19 cellular contexts compared by ENCODE assay signal in the genomic region with DNA sequence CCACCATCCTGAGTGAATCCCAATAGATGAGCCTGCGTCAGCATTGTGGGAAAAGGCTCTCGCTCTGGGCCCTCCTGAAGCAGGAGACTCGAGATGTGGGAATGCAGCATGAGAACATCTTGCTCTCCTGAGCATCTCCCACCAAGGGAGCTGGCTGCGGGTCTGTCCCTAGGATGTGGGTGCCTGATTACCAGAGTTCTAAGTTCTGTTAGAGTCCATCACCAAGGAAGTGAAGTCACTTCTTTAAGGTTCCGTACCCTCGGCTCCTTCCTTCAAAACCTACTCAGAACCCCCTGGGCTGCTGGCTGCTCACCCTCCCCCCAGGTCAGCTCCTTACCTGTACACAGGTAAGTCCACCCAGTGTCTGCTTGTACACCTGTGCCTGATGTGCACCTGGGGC.
DNase-seq lines count a peak whose midpoint lies in the region; ATAC-seq, FAIRE-seq and TF ChIP-seq lines count a peak whose summit lies in the region.
"Had no signal": no experiment of that assay in that cellular context is flagged by ENCODE, and none has a peak within 500 bp of the region (broad histone marks: within the 10 kb centered on the region; RNA-seq: fewer than 3 reads in every experiment).

No MANE protein-coding gene starts in this region.

- no peak overlapping the region for H3K4me3 Mint-ChIP-seq in CD4-positive, alpha-beta T cell
- no peak overlapping the region for H3K4me3 Mint-ChIP-seq in activated CD4-positive, alpha-beta memory T cell treated with anti-CD3 and anti-CD28 coated beads for 36 hours

- H3K36me3 Mint-ChIP-seq in CD4-positive, alpha-beta T cell (ENCODE audit: low read depth): no peaks in the 10 kb centered on the region
- H3K36me3 Mint-ChIP-seq in activated CD4-positive, alpha-beta memory T cell treated with anti-CD3 and anti-CD28 coated beads for 36 hours: no peaks in the 10 kb centered on the region

- 69% methylated on average over 6 of the region's 6 CpGs for WGBS in hepatocyte (ENCODE audit: low lambda C conversion rate, missing lambda C conversion rate)

- no peaks in the 10 kb centered on the region for H4K20me1 ChIP-seq in hepatocyte (ENCODE audit: insufficient read depth, poor library complexity, severe bottlenecking)
- H4K20me1 ChIP-seq: BLaER1 had no signal

- POLR2A ChIA-PET in CD4-positive, alpha-beta T cell (lab: Charles Lee): interaction anchor here (0.6 to 2.0 kb wide), 7 partner anchors 15 to 88 kb away, joined by 3 to 10 read pairs (median 5); no protein-coding TSS in a partner anchor
- POLR2A ChIA-PET in activated CD4-positive, alpha-beta memory T cell treated with anti-CD3 and anti-CD28 coated beads for 36 hours (lab: Charles Lee): no interaction called here

- DNase-seq in DMS53 (lab: John Stamatoyannopoulos, UW): peak; percentile 53
- no peak for DNase-seq in DMS53 treated with DMSO at 0.1 percent for 48 hours (lab: John Stamatoyannopoulos, UW; ENCODE audit: unreplicated experiment)
- DNase-seq in CD4-positive, alpha-beta T cell: no peak
- DNase-seq in NCI-H146 (lab: John Stamatoyannopoulos, UW): peak; percentile 76
- DNase-seq in hepatocyte (ENCODE audit: low spot score): no peak
- no peak for DNase-seq in activated CD4-positive, alpha-beta memory T cell treated with anti-CD3 and anti-CD28 coated beads for 36 hours
- no peak for DNase-seq in RCC 7860 (ENCODE audit: low spot score)
- DNase-seq: DMS79 treated with DMSO at 0.1 percent for 48 hours, GDM1, KG1, NCI-H187 treated with DMSO at 0.1 percent for 48 hours, PC-9 had no signal

- no peak for TF ChIP-seq CTCF in CD4-positive, alpha-beta T cell (IDR thresholded peaks at IDR 0.05)
- no peak for TF ChIP-seq CTCF in hepatocyte (IDR thresholded peaks at IDR 0.05; ENCODE audit: poor library complexity)

- intact Hi-C loops in CD4-positive, alpha-beta T cell (cut with DNase I, micrococcal nuclease): loop anchor here in 1 of 2 experiments (5.0 kb wide), 3 partner anchors 35 to 155 kb away; no protein-coding TSS in a partner anchor
- intact Hi-C loops in activated CD4-positive, alpha-beta memory T cell treated with anti-CD3 and anti-CD28 coated beads for 36 hours (cut with micrococcal nuclease): no loop called here

- no peak for ATAC-seq in CD4-positive, alpha-beta T cell (ENCODE audit: poor library complexity)
- ATAC-seq in GM21619 (IDR thresholded peaks at IDR 0.05; ENCODE audit: unreplicated experiment): no peak
- ATAC-seq: GM12878 had no signal

- CTCF ChIA-PET in CD4-positive, alpha-beta T cell (lab: Charles Lee): interaction anchor here (0.9 to 6.1 kb wide), 5 partner anchors 16 to 97 kb away, joined by 4 to 36 read pairs (median 14); no protein-coding TSS in a partner anchor
- CTCF ChIA-PET in activated CD4-positive, alpha-beta memory T cell treated with anti-CD3 and anti-CD28 coated beads for 36 hours (lab: Charles Lee): interaction anchor here (0.7 to 6.7 kb wide), 11 partner anchors 12 to 168 kb away, joined by 3 to 59 read pairs (median 26); no protein-coding TSS in a partner anchor

- H3K9me3 ChIP-seq in CD4-positive, alpha-beta T cell (ENCODE audit: control insufficient read depth, low read length): no peaks in the 10 kb centered on the region
- no peaks in the 10 kb centered on the region for H3K9me3 ChIP-seq in hepatocyte (ENCODE audit: low read depth)
- H3K9me3 ChIP-seq: BLaER1, SJSA1 had no signal

- peaks cover 19% of the 10 kb centered on the region for H3K4me1 ChIP-seq in hepatocyte (ENCODE audit: insufficient read depth)
- H3K4me1 ChIP-seq: SJSA1 had no signal

- H3K9me2 ChIP-seq in hepatocyte (replicated peaks; ENCODE audit: insufficient read depth): no peaks in the 10 kb centered on the region

- H2AFZ ChIP-seq in hepatocyte: no peak overlapping the region
- H2AFZ ChIP-seq: PC-9 had no signal

- no peaks in the 10 kb centered on the region for H3K79me2 ChIP-seq in hepatocyte

- H3K27ac ChIP-seq in CD4-positive, alpha-beta T cell (ENCODE audit: low read depth, low read length): no peak overlapping the region
- H3K27ac ChIP-seq in hepatocyte: peak overlapping the region; percentile 91
- H3K27ac ChIP-seq: 22Rv1, BLaER1, PC-9, SJSA1 had no signal

- H3K4me3 ChIP-seq in hepatocyte: no peak overlapping the region
- H3K4me3 ChIP-seq: BLaER1, GM12878, PC-9, SJSA1 had no signal

- H3K27me3 Mint-ChIP-seq in CD4-positive, alpha-beta T cell: no peaks in the 10 kb centered on the region
- no peaks in the 10 kb centered on the region for H3K27me3 Mint-ChIP-seq in activated CD4-positive, alpha-beta memory T cell treated with anti-CD3 and anti-CD28 coated beads for 36 hours

- peaks cover 48% of the 10 kb centered on the region for H3K4me1 Mint-ChIP-seq in CD4-positive, alpha-beta T cell (ENCODE audit: low read depth)
- peaks cover 40% of the 10 kb centered on the region for H3K4me1 Mint-ChIP-seq in activated CD4-positive, alpha-beta memory T cell treated with anti-CD3 and anti-CD28 coated beads for 36 hours (ENCODE audit: low read depth)

- peak overlapping the region; percentile 85 for H3K27ac Mint-ChIP-seq in CD4-positive, alpha-beta T cell
- H3K27ac Mint-ChIP-seq in activated CD4-positive, alpha-beta memory T cell treated with anti-CD3 and anti-CD28 coated beads for 36 hours: no peak overlapping the region

- H3K4me2 ChIP-seq in hepatocyte: peak overlapping the region; percentile 55
- H3K4me2 ChIP-seq: BLaER1, PC-9 had no signal

- no peaks in the 10 kb centered on the region for H3K36me3 ChIP-seq in hepatocyte (replicated peaks; ENCODE audit: insufficient read depth, low read depth)
- H3K36me3 ChIP-seq: BLaER1, SJSA1 had no signal

- H3K9me3 Mint-ChIP-seq in CD4-positive, alpha-beta T cell: no peaks in the 10 kb centered on the region
- no peaks in the 10 kb centered on the region for H3K9me3 Mint-ChIP-seq in activated CD4-positive, alpha-beta memory T cell treated with anti-CD3 and anti-CD28 coated beads for 36 hours

- no peaks in the 10 kb centered on the region for H3K27me3 ChIP-seq in CD4-positive, alpha-beta T cell (ENCODE audit: control insufficient read depth, insufficient read depth, low read length)
- no peaks in the 10 kb centered on the region for H3K27me3 ChIP-seq in hepatocyte
- H3K27me3 ChIP-seq: BLaER1 had no signal

- no peak for FAIRE-seq in RCC 7860 (lab: Jason Lieb, UNC)
- FAIRE-seq: GM12878, GM18507, H1 had no signal

Comparison
In these comparisons a context has a peak if more than half of its experiments do, and no peak if none do; other contexts are left out.
1. DNase-seq: peak in DMS53 (single experiment) and NCI-H146 (single experiment); none in DMS53 treated with DMSO at 0.1 percent for 48 hours (single experiment), CD4-positive, alpha-beta T cell (0 of 10), hepatocyte (single experiment), activated CD4-positive, alpha-beta memory T cell treated with anti-CD3 and anti-CD28 coated beads for 36 hours (single experiment) and RCC 7860 (single experiment).